9 cellular contexts compared by ENCODE assay signal in the genomic region with DNA sequence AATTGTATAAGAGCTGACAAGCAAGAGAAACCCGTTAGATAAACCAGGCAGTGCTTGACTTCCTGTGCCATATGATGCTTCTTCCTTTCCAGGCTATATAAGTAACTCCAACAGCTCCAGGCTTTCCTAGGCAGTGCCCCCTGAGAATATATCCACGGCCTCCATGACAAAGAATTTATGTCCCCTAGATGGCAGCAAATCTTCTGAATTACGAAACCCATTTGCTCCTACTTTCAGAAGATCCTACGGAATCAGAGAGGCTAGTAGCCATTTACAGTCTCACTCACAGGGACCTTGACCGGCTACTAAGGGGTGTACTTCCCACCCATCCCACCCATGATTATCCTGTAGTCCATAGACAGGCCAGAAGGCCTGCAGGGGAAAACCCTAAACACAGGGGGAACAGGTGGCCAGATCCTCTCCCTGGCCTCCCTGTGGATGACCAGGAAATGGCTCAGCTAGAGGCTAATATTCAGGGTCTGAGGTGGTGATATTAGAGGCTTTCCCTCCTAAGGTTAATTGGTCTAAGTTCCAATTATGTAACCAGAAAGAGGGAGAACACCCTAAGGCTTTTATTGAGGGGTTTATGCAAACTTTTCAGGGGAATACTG.
DNase-seq lines count a peak whose midpoint lies in the region; ATAC-seq and TF ChIP-seq lines count a peak whose summit lies in the region.
"Had no signal": no experiment of that assay in that cellular context is flagged by ENCODE, and none has a peak within 500 bp of the region (broad histone marks: within the 10 kb centered on the region; RNA-seq: fewer than 3 reads in every experiment).

No MANE protein-coding gene starts in this region.

- DNase-seq in AG09309 (ENCODE audit: low read depth) (no peak), HCEC 1CT (peak; percentile 28), SK-N-SH (no peak), iPS DF 4.7 (ENCODE audit: extremely low read depth, low spot score) (peak; percentile 30), NCI-H1694 treated with DMSO at 0.1 percent for 48 hours (lab: John Stamatoyannopoulos, UW) (no peak)
- DNase-seq in activated CD4-positive, CD25-positive, alpha-beta regulatory T cell (lab: John Stamatoyannopoulos, UW) = no peak

- TF ChIP-seq RAD21 in SK-N-SH (IDR thresholded peaks at IDR 0.05; ENCODE audit: low read length) = no peak

- no peaks in the 10 kb centered on the region for H3K9me2 ChIP-seq in SK-N-SH

- WGBS in SK-N-SH (ENCODE audit: low lambda C conversion rate) = 0% methylated on average over 5 of the region's 5 CpGs

- no peaks in the 10 kb centered on the region for H3F3A ChIP-seq in SK-N-SH (replicated peaks; ENCODE audit: insufficient read depth)

- H3K27ac ChIP-seq in SK-N-SH (ENCODE audit: low read depth in 2 of 2, low read length in 1 of 2) = no peak overlapping the region
- H3K27ac ChIP-seq: SJCRH30 had no signal

- no peaks in the 10 kb centered on the region; the same call in 1 of the 2 replicates for H3K27me3 ChIP-seq in SK-N-SH (ENCODE audit: insufficient read depth)
- H3K27me3 ChIP-seq: SJCRH30 had no signal

- H3K4me2 ChIP-seq in SK-N-SH = no peak overlapping the region

- POLR2A ChIA-PET in SK-N-SH (lab: Yijun Ruan, JAX) = no interaction called here

- ATAC-seq in HG02571 (IDR thresholded peaks at IDR 0.05; ENCODE audit: unreplicated experiment) = no peak
- no peak for ATAC-seq in HG03280 (IDR thresholded peaks at IDR 0.05; ENCODE audit: unreplicated experiment)

- H3K79me2 ChIP-seq in SK-N-SH (ENCODE audit: insufficient read depth) = no peaks in the 10 kb centered on the region

- H4K20me1 ChIP-seq in SK-N-SH (ENCODE audit: insufficient read depth) = no peaks in the 10 kb centered on the region

- no peak overlapping the region for H2AFZ ChIP-seq in SK-N-SH (ENCODE audit: low read depth)

- H3K4me3 ChIP-seq in AG09309 (ENCODE audit: control insufficient read depth, low read depth, low read length) = no peak overlapping the region
- H3K4me3 ChIP-seq in SK-N-SH (ENCODE audit: low read depth in 2 of 2, low read length in 1 of 2) = no peak overlapping the region; a peak in 1 of 4 replicates
- H3K4me3 ChIP-seq: SJCRH30 had no signal

- H3K36me3 ChIP-seq in SK-N-SH (replicated peaks in 1 of 2; ENCODE audit: control insufficient read depth in 1 of 2, insufficient read depth in 2 of 2, low read length in 1 of 2) = no peaks in the 10 kb centered on the region
- H3K36me3 ChIP-seq: SJCRH30 had no signal

- no peak for TF ChIP-seq EP300 in SK-N-SH (IDR thresholded peaks at IDR 0.05; ENCODE audit: borderline replicate concordance in 1 of 2, low read depth in 1 of 2, low read length in 1 of 2)

- CTCF ChIA-PET in SK-N-SH (lab: Yijun Ruan, JAX) = interaction anchor here (0.9 to 2.0 kb wide), 8 partner anchors 12 to 268 kb away, joined by 3 to 9 read pairs (median 3); no protein-coding TSS in a partner anchor

- H3K9ac ChIP-seq in SK-N-SH = no peak overlapping the region

- H3K9me3 ChIP-seq in SK-N-SH = no peaks in the 10 kb centered on the region
- H3K9me3 ChIP-seq: SJCRH30 had no signal

- TF ChIP-seq CTCF in AG09309 (IDR thresholded peaks at IDR 0.05; ENCODE audit: control insufficient read depth, insufficient read depth, low read depth, low read length, missing control alignments) (peak; percentile 30), SK-N-SH (IDR thresholded peaks at IDR 0.05) (peak; percentile 36)

- no peaks in the 10 kb centered on the region for H3K4me1 ChIP-seq in SK-N-SH (ENCODE audit: control insufficient read depth in 1 of 2, insufficient read depth in 2 of 2, low read depth in 1 of 2, low read length in 1 of 2)
- H3K4me1 ChIP-seq: SJCRH30 had no signal

TF ChIP-seq in SK-N-SH, 30 proteins besides CTCF, POLR2A, EP300 and RAD21:
- TF ChIP-seq POLR2AphosphoS5 (IDR thresholded peaks at IDR 0.05; ENCODE audit: low read depth, low read length) = no peak
TF ChIP-seq in SK-N-SH: peak in this region for 0.

Comparison
In these comparisons a context has a peak if more than half of its experiments do, and no peak if none do; other contexts are left out.
1. DNase-seq: peak in HCEC 1CT (single experiment) and iPS DF 4.7 (single experiment); none in AG09309 (single experiment), SK-N-SH (single experiment), activated CD4-positive, CD25-positive, alpha-beta regulatory T cell (0 of 4) and NCI-H1694 treated with DMSO at 0.1 percent for 48 hours (single experiment).